Comparison of ENCODE assay signal across 9 cellular contexts in the genomic region with DNA sequence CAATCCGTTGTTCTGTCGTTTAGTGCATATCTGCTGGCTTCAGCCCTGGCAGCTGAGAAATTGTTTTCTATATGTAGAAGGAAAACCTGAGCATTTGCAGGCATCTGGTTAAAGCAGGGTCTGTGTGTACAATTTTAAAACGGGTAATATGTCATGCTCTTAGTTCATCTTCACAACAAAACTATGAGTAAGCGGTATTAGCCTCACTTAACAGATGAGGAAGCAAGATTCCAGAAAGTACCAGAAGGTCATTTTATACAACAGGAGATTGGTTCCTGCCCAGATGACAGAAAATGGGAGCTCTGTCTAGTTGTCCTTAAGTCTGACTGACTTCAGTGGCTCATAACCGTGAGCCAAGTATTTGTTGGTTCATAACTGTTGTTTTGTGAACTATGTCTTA. TPM values are rescaled to one million over a fixed set of nuclear protein-coding genes. Genes with fewer than 3 reads are reported as not detected.
DNase-seq lines count a peak whose midpoint lies in the region; ATAC-seq and TF ChIP-seq lines count a peak whose summit lies in the region.
"Had no signal": no experiment of that assay in that cellular context is flagged by ENCODE, and none has a peak within 500 bp of the region (broad histone marks: within the 10 kb centered on the region; RNA-seq: fewer than 3 reads in every experiment).

No MANE protein-coding gene starts in this region.

- H3K56ac ChIP-seq in mesendoderm (ENCODE audit: low read length) = peak overlapping the region; percentile 100

- no peaks in the 10 kb centered on the region for H3K9me3 Mint-ChIP-seq in brain

- no peak overlapping the region for H4K8ac ChIP-seq in mesendoderm (ENCODE audit: low read depth, low read length)

- no peak overlapping the region for H2BK15ac ChIP-seq in mesendoderm (replicated peaks; ENCODE audit: low read depth)

- DNase-seq in mesendoderm (no peak), OCI-M2 (lab: John Stamatoyannopoulos, UW; ENCODE audit: unreplicated experiment) (no peak), NCI-H187 treated with DMSO at 0.1 percent for 48 hours (lab: John Stamatoyannopoulos, UW) (no peak), NCI-H345 (lab: John Stamatoyannopoulos, UW) (no peak)
- DNase-seq: activated gamma-delta T cell treated with Interleukin-2 at 50 U/mL for 16 hours had no signal

- H3K36me3 Mint-ChIP-seq in brain = peaks cover 28% of the 10 kb centered on the region

- no peak for TF ChIP-seq CTCF in 22Rv1 (IDR thresholded peaks at IDR 0.05)
- TF ChIP-seq CTCF in brain (conservative IDR thresholded peaks at IDR 0.05) = no peak

- peak overlapping the region; percentile 99 for H3K4me2 ChIP-seq in mesendoderm (ENCODE audit: low read length)

- H3K9ac ChIP-seq in HUES48 (ENCODE audit: low read depth, low read length) (peak overlapping the region; percentile 95; the same call in 1 of the 2 replicates), mesendoderm (ENCODE audit: low read length) (peak overlapping the region; percentile 100)

- H3K4ac ChIP-seq in mesendoderm (ENCODE audit: low read depth, low read length) = no peak overlapping the region

- peaks cover 79% of the 10 kb centered on the region for H3K36me3 ChIP-seq in HUES48 (ENCODE audit: control insufficient read depth, insufficient read depth, low read length)
- peaks cover 10% of the 10 kb centered on the region for H3K36me3 ChIP-seq in mesendoderm (ENCODE audit: control insufficient read depth, insufficient read depth, low read length)

- no peaks in the 10 kb centered on the region for H3K9me3 ChIP-seq in HUES48 (ENCODE audit: control insufficient read depth, insufficient read depth, low read length)

- peak overlapping the region; percentile 96 to 99 (median 98) for H3K4me3 Mint-ChIP-seq in brain

- H2AK5ac ChIP-seq in mesendoderm (ENCODE audit: low read length) = no peak overlapping the region

- no CpG with 5 or more reads among the region's 5 CpGs for WGBS in mesendoderm (ENCODE audit: extremely low coverage, insufficient coverage, low lambda C conversion rate)

- peaks cover 44% of the 10 kb centered on the region for H3K4me1 Mint-ChIP-seq in brain

- peaks cover 12% of the 10 kb centered on the region for H3K4me1 ChIP-seq in HUES48 (ENCODE audit: control insufficient read depth, insufficient read depth, low read length)
- peaks cover 9% of the 10 kb centered on the region for H3K4me1 ChIP-seq in mesendoderm (ENCODE audit: control insufficient read depth, low read depth, low read length)

- no peak overlapping the region for H2BK120ac ChIP-seq in mesendoderm (ENCODE audit: low read depth, low read length)

- no peak overlapping the region for H3K18ac ChIP-seq in mesendoderm (ENCODE audit: low read length)

- H3K79me2 ChIP-seq in mesendoderm (ENCODE audit: control insufficient read depth, insufficient read depth, low read length) = peaks cover 34% of the 10 kb centered on the region

- ATAC-seq in GM21515 (IDR thresholded peaks at IDR 0.05; ENCODE audit: unreplicated experiment) = no peak

- H3K27ac Mint-ChIP-seq in brain = peak overlapping the region in 4 of 5 experiments; percentile 39 to 98 (median 84)

- H2BK5ac ChIP-seq in mesendoderm (ENCODE audit: low read length) = no peak overlapping the region

- H3K27me3 ChIP-seq in HUES48 (ENCODE audit: control insufficient read depth, insufficient read depth, low read length) (no peaks in the 10 kb centered on the region), mesendoderm (ENCODE audit: insufficient read depth, low read length, poor library complexity) (no peaks in the 10 kb centered on the region)

- peaks cover 5% of the 10 kb centered on the region for H3K27me3 Mint-ChIP-seq in brain

- no peak overlapping the region for H4K5ac ChIP-seq in mesendoderm (ENCODE audit: low read length)

- H3K4me3 ChIP-seq in HUES48 (ENCODE audit: low read depth, low read length) (peak overlapping the region; percentile 100), mesendoderm (ENCODE audit: low read length) (peak overlapping the region; percentile 100)

- no peak overlapping the region for H3K23ac ChIP-seq in mesendoderm (ENCODE audit: low read length)

- H3K79me1 ChIP-seq in mesendoderm (ENCODE audit: low read length) = peaks cover 37% of the 10 kb centered on the region

- H3K27ac ChIP-seq in 22Rv1 = peak overlapping the region; percentile 100
- H3K27ac ChIP-seq in HUES48 (ENCODE audit: low read depth, low read length) = peak overlapping the region; percentile 95
- H3K27ac ChIP-seq in mesendoderm (ENCODE audit: low read depth, low read length) = no peak overlapping the region

RNA-seq across cellular contexts. Expression of a gene that starts 1.1 kb away (rescaled TPM):
- 16.2 TPM for polyA plus RNA-seq in brain (ENCODE audit: insufficient read depth, low read depth, low replicate concordance)
- polyA plus RNA-seq in mesendoderm (2013, experiment 1 of 2) = 42.1 TPM
- 40.0 TPM for polyA plus RNA-seq in mesendoderm (2013, experiment 2 of 2)

RNA-seq across cellular contexts. Expression of a gene that starts 1.3 kb away (rescaled TPM):
- polyA plus RNA-seq in brain (ENCODE audit: insufficient read depth, low read depth, low replicate concordance) = 45.9 TPM
- polyA plus RNA-seq in mesendoderm (2013, experiment 1 of 2) = 36.1 TPM
- polyA plus RNA-seq in mesendoderm (2013, experiment 2 of 2) = 36.6 TPM

RNA-seq across cellular contexts. Expression of a gene that starts 8.7 kb away (rescaled TPM):
- 16.5 TPM for polyA plus RNA-seq in brain (ENCODE audit: insufficient read depth, low read depth, low replicate concordance)
- 4.7 TPM for polyA plus RNA-seq in mesendoderm (2013, experiment 1 of 2)
- polyA plus RNA-seq in mesendoderm (2013, experiment 2 of 2) = 4.9 TPM

RNA-seq across cellular contexts. Expression of a gene that starts 14.6 kb away (rescaled TPM):
- 2.5 TPM for polyA plus RNA-seq in brain (ENCODE audit: insufficient read depth, low read depth, low replicate concordance)
- 1.1 TPM for polyA plus RNA-seq in mesendoderm (2013, experiment 1 of 2)
- 0.97 TPM for polyA plus RNA-seq in mesendoderm (2013, experiment 2 of 2)

RNA-seq across cellular contexts. Expression of a gene that starts 41.6 kb away (rescaled TPM):
- 0.61 TPM for polyA plus RNA-seq in brain (ENCODE audit: insufficient read depth, low read depth, low replicate concordance)
- polyA plus RNA-seq in mesendoderm (2013, experiment 1 of 2) = 0.14 TPM
- 0.17 TPM for polyA plus RNA-seq in mesendoderm (2013, experiment 2 of 2)
